Comparison of ENCODE assay signal across 9 cellular contexts in the genomic region with DNA sequence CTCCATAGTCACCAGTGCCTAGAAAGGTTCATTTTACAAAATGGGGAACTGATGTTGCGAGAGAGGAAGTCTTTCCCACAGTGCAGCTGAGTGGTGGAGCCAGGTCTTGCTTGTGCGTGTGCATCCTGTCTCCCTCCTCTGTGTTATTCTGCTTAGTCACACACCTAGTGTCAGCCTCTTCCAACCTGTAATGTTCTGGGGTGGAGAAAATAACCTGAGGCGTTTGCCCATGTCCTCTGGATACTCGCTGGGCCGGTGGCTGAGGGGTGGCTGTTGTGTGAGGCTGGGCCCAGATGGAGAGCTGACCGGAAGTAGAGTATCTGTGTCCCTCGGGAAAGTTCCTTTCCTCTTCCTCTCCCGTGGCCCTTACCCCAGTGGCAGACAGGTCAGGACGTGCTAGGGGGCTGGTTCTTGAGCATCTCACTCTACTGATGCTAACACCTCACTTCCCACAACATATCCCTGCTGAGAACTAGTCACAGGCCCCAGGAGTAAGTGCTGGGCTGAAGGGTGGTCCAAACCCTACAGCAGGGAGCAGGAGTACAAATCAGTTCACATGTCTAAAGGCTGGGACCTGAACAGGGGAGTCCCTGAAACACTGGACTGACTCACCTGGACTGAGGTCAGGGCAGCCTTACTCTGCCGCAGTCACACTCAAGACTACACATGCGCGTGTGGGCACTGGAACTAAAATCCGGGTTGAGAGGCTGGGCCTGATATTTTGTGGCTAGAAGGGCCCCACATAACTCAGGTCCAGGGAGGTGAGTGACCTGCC. TPM values are rescaled to one million over a fixed set of nuclear protein-coding genes. Genes with fewer than 3 reads are reported as not detected.
DNase-seq lines count a peak whose midpoint lies in the region; ATAC-seq and TF ChIP-seq lines count a peak whose summit lies in the region.
"Had no signal": no experiment of that assay in that cellular context is flagged by ENCODE, and none has a peak within 500 bp of the region (broad histone marks: within the 10 kb centered on the region; RNA-seq: fewer than 3 reads in every experiment).

No MANE protein-coding gene starts in this region.

- CTCF ChIA-PET in activated B cell treated with CpG ODN at 0.5 μM for 24 hours (lab: Charles Lee): interaction anchor here (1.2 to 1.4 kb wide), 2 partner anchors 21 to 33 kb away, joined by 4 read pairs; a partner anchor contains a TSS

- ATAC-seq in activated B cell treated with CpG ODN at 0.5 μM for 24 hours (ENCODE audit: low read depth) (peak; percentile 96), left colon (peak; percentile 25), GM18511 (IDR thresholded peaks at IDR 0.05; ENCODE audit: unreplicated experiment) (no peak)

- TF ChIP-seq POLR2A in tibial nerve (IDR thresholded peaks at IDR 0.05): no peak

- H3K27ac Mint-ChIP-seq in activated B cell treated with CpG ODN at 0.5 μM for 24 hours: peak overlapping the region; percentile 95

- H3K27me3 Mint-ChIP-seq in activated B cell treated with CpG ODN at 0.5 μM for 24 hours: no peaks in the 10 kb centered on the region

- TF ChIP-seq EP300 in tibial nerve (IDR thresholded peaks at IDR 0.05): no peak

- H3K9me3 Mint-ChIP-seq in activated B cell treated with CpG ODN at 0.5 μM for 24 hours: peaks cover 4% of the 10 kb centered on the region

- WGBS in tibial nerve, 2 donors: 61 to 69% methylated on average over 9 to 13 of the region's 13 CpGs

- H3K9me3 ChIP-seq in tibial nerve: no peaks in the 10 kb centered on the region

- H3K27ac ChIP-seq in tibial nerve: peak overlapping the region in 1 of 4 donors; percentile 18

- peaks cover 0 to 54% (median 24%) of the 10 kb centered on the region in 3 donors for H3K36me3 ChIP-seq in tibial nerve

- intact Hi-C loops in activated B cell treated with CpG ODN at 0.5 μM for 24 hours (cut with micrococcal nuclease): loop anchor here (1.0 kb wide), 1 partner anchor 22 kb away; a partner anchor contains a TSS
- intact Hi-C loops in left colon (cut with DNase I, micrococcal nuclease): loop anchor here in 1 of 2 donors (5.0 kb wide), 1 partner anchor 36 kb away; no protein-coding TSS in a partner anchor

- peak; percentile 29 for DNase-seq in stimulated activated CD4-positive, alpha-beta T cell treated with anti-CD3 and anti-CD28 coated beads, Interleukin-15, amount 100 ng/mL, for 24 hours
- no peak for DNase-seq in stimulated activated CD4-positive, alpha-beta T cell treated with anti-CD3 and anti-CD28 coated beads, Interleukin-12 subunit alpha, Interleukin-12 subunit beta, amount 100 ng/mL, for 4 hours
- DNase-seq in activated B cell treated with CpG ODN at 0.5 μM for 24 hours: peak; percentile 25
- no peak for DNase-seq in left colon
- DNase-seq in NK-92 (lab: John Stamatoyannopoulos, UW; ENCODE audit: unreplicated experiment): no peak
- DNase-seq in NCI-H345 (lab: John Stamatoyannopoulos, UW): no peak
- no peak for DNase-seq in tibial nerve (ENCODE audit: low spot score in 2 of 2)
- DNase-seq: T1000 had no signal

- H3K4me1 ChIP-seq in tibial nerve: peaks cover 0 to 4% (median 2%) of the 10 kb centered on the region in 4 donors

- POLR2A ChIA-PET in activated B cell treated with CpG ODN at 0.5 μM for 24 hours (lab: Charles Lee): interaction anchor here (0.6 to 4.0 kb wide), 6 partner anchors 7 to 118 kb away, joined by 3 to 18 read pairs (median 8); a partner anchor contains a TSS

- no peak for TF ChIP-seq CTCF in activated B cell treated with CpG ODN at 0.5 μM for 24 hours (IDR thresholded peaks at IDR 0.05)
- TF ChIP-seq CTCF in tibial nerve (IDR thresholded peaks at IDR 0.05): no peak

- H3K4me3 Mint-ChIP-seq in activated B cell treated with CpG ODN at 0.5 μM for 24 hours: peak overlapping the region; percentile 53

- peaks cover 23% of the 10 kb centered on the region for H3K4me1 Mint-ChIP-seq in activated B cell treated with CpG ODN at 0.5 μM for 24 hours

- peaks cover 44% of the 10 kb centered on the region for H3K36me3 Mint-ChIP-seq in activated B cell treated with CpG ODN at 0.5 μM for 24 hours (ENCODE audit: low read depth)

- H3K27me3 ChIP-seq in tibial nerve: no peaks in the 10 kb centered on the region

- H3K4me3 ChIP-seq in tibial nerve: no peak overlapping the region

RNA-seq across cellular contexts. Expression of a gene that starts 7.0 kb away (rescaled TPM):
- total RNA-seq in activated B cell treated with CpG ODN at 0.5 μM for 24 hours (102 and 105 TPM in 2 replicates), left colon (100 to 1,000 TPM; 167 to 180 TPM), tibial nerve (100 to 1,000 TPM; 103 to 205 (median 133) TPM)

RNA-seq across cellular contexts. Expression of a gene that starts 20.2 kb away (rescaled TPM):
- total RNA-seq in activated B cell treated with CpG ODN at 0.5 μM for 24 hours (4.8 and 6.4 TPM in 2 replicates), left colon (100 to 1,000 TPM in 1 of 2 donors, 10 to 100 TPM in 1; 89.6 to 123 TPM), tibial nerve (100 to 1,000 TPM; 112 to 225 (median 174) TPM)

RNA-seq across cellular contexts. Expression of a gene that starts 22.1 kb away (rescaled TPM):
- total RNA-seq in activated B cell treated with CpG ODN at 0.5 μM for 24 hours: 28.1 and 35.8 TPM in 2 replicates
- total RNA-seq in left colon: 10 to 100 TPM; 37.2 to 40.8 TPM
- 10 to 100 TPM; 46.9 to 74.4 (median 70.0) TPM for total RNA-seq in tibial nerve

RNA-seq across cellular contexts. Expression of a gene that starts 26.4 kb away (rescaled TPM):
- total RNA-seq in activated B cell treated with CpG ODN at 0.5 μM for 24 hours (0.12 TPM in 1 of 2 replicates, not detected in the other), left colon (1 to 10 TPM in 1 of 2 donors, under 1 TPM in 1; 0.89 to 1.6 TPM), tibial nerve (1 to 10 TPM; 1.2 to 4.0 (median 2.9) TPM)

RNA-seq across cellular contexts. Expression of a gene that starts 43.4 kb away (rescaled TPM):
- total RNA-seq in activated B cell treated with CpG ODN at 0.5 μM for 24 hours: 0.22 and 0.32 TPM in 2 replicates
- 10 to 100 TPM in 1 of 2 donors, 1 to 10 TPM in 1; 4.3 to 18.1 TPM for total RNA-seq in left colon
- total RNA-seq in tibial nerve: 10 to 100 TPM in 1 of 4 donors, 1 to 10 TPM in 3; 7.5 to 12.6 (median 8.9) TPM

Comparison
In these comparisons a context has a peak if more than half of its experiments do, and no peak if none do; other contexts are left out.
1. DNase-seq: peak in stimulated activated CD4-positive, alpha-beta T cell treated with anti-CD3 and anti-CD28 coated beads, Interleukin-15, amount 100 ng/mL, for 24 hours (single experiment) and activated B cell treated with CpG ODN at 0.5 μM for 24 hours (single experiment); none in stimulated activated CD4-positive, alpha-beta T cell treated with anti-CD3 and anti-CD28 coated beads, Interleukin-12 subunit alpha, Interleukin-12 subunit beta, amount 100 ng/mL, for 4 hours (single experiment), left colon (0 of 2), NK-92 (single experiment), NCI-H345 (single experiment) and tibial nerve (0 of 2).
2. RNA of a gene that starts 20.2 kb away (total RNA-seq): 112 to 225 TPM in tibial nerve and 89.6 to 123 TPM in left colon; 4.8 to 6.4 TPM in activated B cell treated with CpG ODN at 0.5 μM for 24 hours; every median in the first group is over 10 times any median in the second.